ENCODE assay signal across 27 cellular contexts in the genomic region with DNA sequence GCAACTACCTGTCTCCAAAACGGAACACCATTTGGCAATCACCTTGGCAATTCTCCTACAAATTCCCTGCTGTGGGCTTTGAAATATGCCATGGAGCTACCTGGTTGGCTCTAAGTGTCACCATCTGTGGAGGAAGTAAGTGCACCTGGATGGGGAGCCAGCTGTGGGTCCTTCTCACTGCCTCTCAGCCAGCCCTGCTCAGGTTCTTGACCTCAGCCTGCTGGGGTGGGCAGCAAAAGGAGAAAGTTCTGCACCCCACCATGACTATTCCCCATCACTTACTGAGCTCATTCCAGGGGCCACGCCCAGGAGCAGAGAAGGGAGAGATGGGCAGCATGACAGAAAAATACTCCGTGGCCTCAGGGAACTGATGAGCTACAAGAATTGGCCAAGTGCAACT.
"Had no signal": no experiment of that assay in that cellular context is flagged by ENCODE, and none has a peak within 500 bp of the region (broad histone marks: within the 10 kb centered on the region; RNA-seq: fewer than 3 reads in every experiment).

No MANE protein-coding gene starts in this region.

- H3K9me3 Mint-ChIP-seq: activated B cell treated with CpG ODN at 0.5 μM for 24 hours; activated CD4-positive, alpha-beta T cell treated with anti-CD3 and anti-CD28 coated beads, Interleukin-2, amount 10 ng/mL, durations not matched to agents 24 days and 14 days; activated naive CD8-positive, alpha-beta T cell treated with anti-CD3 and anti-CD28 coated beads, Interleukin-2, amount 50 U/mL, for 24 hours; activated T-cell treated with anti-CD3 and anti-CD28 coated beads, Interleukin-2, amount 50 U/mL, for 24 hours; T-helper 1 cell treated with Interleukin-12 subunit alpha and Interleukin-12 subunit beta and Interleukin-4 antibody, amounts not matched to agents 30 μg/mL and 1 μg/mL, for 36 hours had no signal

- H3K4me3 Mint-ChIP-seq: activated B cell treated with CpG ODN at 0.5 μM for 24 hours; activated CD4-positive, alpha-beta T cell treated with anti-CD3 and anti-CD28 coated beads, Interleukin-2, amount 10 ng/mL, durations not matched to agents 24 days and 14 days; activated CD8-positive, alpha-beta memory T cell treated with anti-CD3 and anti-CD28 coated beads, Interleukin-2, amount 10 ng/mL, durations not matched to agents 7 days and 5 days; activated naive CD8-positive, alpha-beta T cell treated with anti-CD3 and anti-CD28 coated beads, Interleukin-2, amount 50 U/mL, for 24 hours; activated T-cell treated with anti-CD3 and anti-CD28 coated beads, Interleukin-2, amount 50 U/mL, for 24 hours; brain; T-helper 1 cell treated with Interleukin-12 subunit alpha and Interleukin-12 subunit beta and Interleukin-4 antibody, amounts not matched to agents 30 μg/mL and 1 μg/mL, for 36 hours had no signal

- H3K4me3 ChIP-seq: cardiac muscle cell, Peyer's patch, SJSA1 had no signal

- DNase-seq: activated B cell treated with CpG ODN at 0.5 μM for 24 hours; activated CD4-positive, alpha-beta T cell treated with anti-CD3 and anti-CD28 coated beads for 1 hour; activated CD4-positive, alpha-beta T cell treated with anti-CD3 and anti-CD28 coated beads, Interleukin-2, amount 10 ng/mL, durations not matched to agents 24 days and 14 days; activated CD4-positive, alpha-beta T cell treated with anti-CD3 and anti-CD28 coated beads, Interleukin-2, amount 50 U/mL, for 48 hours; activated CD8-positive, alpha-beta memory T cell treated with anti-CD3 and anti-CD28 coated beads, Interleukin-2, amount 10 ng/mL, durations not matched to agents 7 days and 5 days; activated effector memory CD4-positive, alpha-beta T cell treated with anti-CD3 and anti-CD28 coated beads, Interleukin-2, amount 50 U/mL, for 16 hours; activated naive CD4-positive, alpha-beta T cell treated with Interleukin-2 at 50 U/mL for 16 hours; activated naive CD8-positive, alpha-beta T cell treated with anti-CD3 and anti-CD28 coated beads, Interleukin-2, amount 50 U/mL, for 24 hours; activated T-cell treated with anti-CD3 and anti-CD28 coated beads, Interleukin-2, amount 50 U/mL, for 24 hours; amniotic stem cell; Kasumi-1; KBM-7; NCI-H1092; NCI-H1417 treated with DMSO at 0.1 percent for 48 hours; NCI-H2029; NCI-H2107; NCI-H510A treated with DMSO at 0.1 percent for 48 hours; NCI-H774; NK-92 treated with Interleukin-12 subunit alpha and Interleukin-12 subunit beta, amount 100 ng/mL, for 24 hours; SHP77; SW 1271 had no signal

- H3K27ac ChIP-seq: cardiac muscle cell, Peyer's patch, SJSA1 had no signal

- H3K36me3 ChIP-seq: cardiac muscle cell had no signal

- H3K27me3 ChIP-seq: cardiac muscle cell, Peyer's patch, SJSA1 had no signal

- H3K27ac Mint-ChIP-seq: activated B cell treated with CpG ODN at 0.5 μM for 24 hours; activated CD4-positive, alpha-beta T cell treated with anti-CD3 and anti-CD28 coated beads, Interleukin-2, amount 10 ng/mL, durations not matched to agents 24 days and 14 days; activated CD8-positive, alpha-beta memory T cell treated with anti-CD3 and anti-CD28 coated beads, Interleukin-2, amount 10 ng/mL, durations not matched to agents 7 days and 5 days; activated naive CD4-positive, alpha-beta T cell treated with anti-CD3 and anti-CD28 coated beads, Interleukin-2, amount 50 U/mL, for 72 hours; activated naive CD8-positive, alpha-beta T cell treated with anti-CD3 and anti-CD28 coated beads, Interleukin-2, amount 50 U/mL, for 24 hours; activated T-cell treated with anti-CD3 and anti-CD28 coated beads, Interleukin-2, amount 50 U/mL, for 24 hours; T-helper 1 cell treated with Interleukin-12 subunit alpha and Interleukin-12 subunit beta and Interleukin-4 antibody, amounts not matched to agents 30 μg/mL and 1 μg/mL, for 36 hours had no signal

- H3K4me1 ChIP-seq: Peyer's patch had no signal

- H3K9me3 ChIP-seq: Peyer's patch, SJSA1 had no signal

- H3K36me3 Mint-ChIP-seq: activated CD8-positive, alpha-beta memory T cell treated with anti-CD3 and anti-CD28 coated beads, Interleukin-2, amount 10 ng/mL, durations not matched to agents 7 days and 5 days; activated naive CD4-positive, alpha-beta T cell treated with anti-CD3 and anti-CD28 coated beads, Interleukin-2, amount 50 U/mL, for 72 hours had no signal

- H3K27me3 Mint-ChIP-seq: activated B cell treated with CpG ODN at 0.5 μM for 24 hours; activated CD4-positive, alpha-beta T cell treated with anti-CD3 and anti-CD28 coated beads, Interleukin-2, amount 10 ng/mL, durations not matched to agents 24 days and 14 days; activated CD8-positive, alpha-beta memory T cell treated with anti-CD3 and anti-CD28 coated beads, Interleukin-2, amount 10 ng/mL, durations not matched to agents 7 days and 5 days; activated T-cell treated with anti-CD3 and anti-CD28 coated beads, Interleukin-2, amount 50 U/mL, for 24 hours; brain had no signal

- H3K4me1 Mint-ChIP-seq: activated B cell treated with CpG ODN at 0.5 μM for 24 hours; activated CD4-positive, alpha-beta T cell treated with anti-CD3 and anti-CD28 coated beads, Interleukin-2, amount 10 ng/mL, durations not matched to agents 24 days and 14 days; activated CD8-positive, alpha-beta memory T cell treated with anti-CD3 and anti-CD28 coated beads, Interleukin-2, amount 10 ng/mL, durations not matched to agents 7 days and 5 days; activated naive CD8-positive, alpha-beta T cell treated with anti-CD3 and anti-CD28 coated beads, Interleukin-2, amount 50 U/mL, for 24 hours had no signal
